1 cellular context compared by ENCODE assay signal in genomic region chr6:36805107-36805797, GRCh38.
TF ChIP-seq lines count a peak whose summit lies in the region.

No MANE protein-coding gene starts in this region.

TF ChIP-seq in HepG2, 621 proteins besides CTCF, POLR2A, EP300 and RAD21:
- TF ChIP-seq ZNF652 (CRISPR knock-in tag; IDR thresholded peaks at IDR 0.05; ENCODE audit: borderline replicate concordance, low read depth) (0 out of 2 replicates have a peak, but pooled peaks have one; percentile 16), ZNF597 (CRISPR knock-in tag; IDR thresholded peaks at IDR 0.05) (no peak)
